In the genomic region with DNA sequence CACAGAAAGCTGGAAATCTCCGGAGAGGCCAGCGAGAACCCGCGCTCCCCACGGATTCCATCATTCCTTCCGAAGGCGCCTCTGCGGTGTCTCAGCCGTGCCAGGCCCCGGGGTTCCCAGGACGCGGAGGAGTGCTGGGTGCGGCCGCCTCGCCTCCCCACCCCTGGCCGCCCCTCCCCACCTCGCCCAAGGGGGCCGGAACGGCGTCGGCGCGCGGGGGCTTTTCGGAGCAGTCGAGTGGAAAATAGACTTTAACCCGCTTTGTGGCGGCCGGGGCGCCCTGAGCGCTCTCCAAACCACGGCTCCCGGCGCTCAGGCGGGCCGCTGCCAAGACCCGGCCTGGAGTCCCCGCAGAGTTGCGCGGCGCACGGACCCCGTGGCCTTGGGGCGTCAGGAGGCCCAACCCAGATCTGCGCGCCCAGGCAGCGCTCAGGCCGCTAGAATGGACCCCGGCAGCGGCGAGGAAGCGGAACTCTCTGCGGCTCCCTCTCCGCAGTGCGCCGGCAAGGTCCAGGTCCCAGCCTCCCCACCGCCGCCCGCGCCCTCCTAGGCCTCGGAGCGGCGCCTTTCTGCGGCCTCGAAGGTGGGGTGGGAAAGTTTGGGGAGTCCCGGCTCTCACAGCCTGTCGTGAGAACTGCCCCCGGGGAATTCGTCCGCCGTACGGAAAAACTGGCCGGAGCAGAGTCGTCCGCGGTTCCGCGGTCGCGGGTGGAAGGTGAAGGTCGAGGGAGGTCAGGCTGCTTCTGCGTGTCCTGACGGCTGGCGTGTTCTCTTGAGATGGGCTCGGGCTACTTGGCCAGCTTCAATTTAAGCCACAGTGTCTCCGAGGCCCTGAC, we compare ENCODE assay signal across 8 cellular contexts. TPM values are rescaled to one million over a fixed set of nuclear protein-coding genes. Genes with fewer than 3 reads are reported as not detected.
A peak's percentile ranks its signal among the peaks of the same experiment; 100 is the strongest.
DNase-seq lines count a peak whose midpoint lies in the region; ATAC-seq, FAIRE-seq and TF ChIP-seq lines count a peak whose summit lies in the region.

No MANE protein-coding gene starts in this region.

- CTCF ChIA-PET in activated CD4-positive, alpha-beta T cell treated with anti-CD3 and anti-CD28 coated beads, Interleukin-2, amount 10 ng/mL, durations not matched to agents 7 days and 5 days (lab: Charles Lee) = interaction anchor here (1.2 to 2.1 kb wide), 4 partner anchors 9 to 34 kb away, joined by 4 to 12 read pairs (median 4); no protein-coding TSS in a partner anchor

- ATAC-seq in GM21619 (IDR thresholded peaks at IDR 0.05; ENCODE audit: unreplicated experiment) = peak; percentile 52

- no peak; the same call in 1 of the 2 replicates for TF ChIP-seq POLR2A in GM12892 (IDR thresholded peaks at IDR 0.05; ENCODE audit: low read depth, low read length)

- H3K27ac Mint-ChIP-seq in IgD-negative memory B cell = peak overlapping the region in 1 of 3 donors; percentile 82
- no peak overlapping the region for H3K27ac Mint-ChIP-seq in activated CD4-positive, alpha-beta T cell treated with anti-CD3 and anti-CD28 coated beads, Interleukin-2, amount 10 ng/mL, durations not matched to agents 7 days and 5 days
- no peak overlapping the region for H3K27ac Mint-ChIP-seq in neural progenitor cell

- no peak for TF ChIP-seq CTCF in fibroblast of lung (conservative IDR thresholded peaks at IDR 0.05 in 1 of 2, IDR thresholded peaks at IDR 0.05 in 1 of 2; ENCODE audit: low read depth in 1 of 2, low read length in 2 of 2)
- TF ChIP-seq CTCF in neural progenitor cell (IDR thresholded peaks at IDR 0.05) = no peak

- H3K4me1 Mint-ChIP-seq in IgD-negative memory B cell = peaks cover 5 to 11% (median 10%) of the 10 kb centered on the region in 3 donors
- peaks cover 13% of the 10 kb centered on the region for H3K4me1 Mint-ChIP-seq in activated CD4-positive, alpha-beta T cell treated with anti-CD3 and anti-CD28 coated beads, Interleukin-2, amount 10 ng/mL, durations not matched to agents 7 days and 5 days
- H3K4me1 Mint-ChIP-seq in neural progenitor cell = peaks cover 21% of the 10 kb centered on the region

- H2AFZ ChIP-seq in fibroblast of lung (ENCODE audit: low read length) (no peak overlapping the region), neural progenitor cell (replicated peaks) (peak overlapping the region; percentile 92)

- no peak overlapping the region for H3K4me3 ChIP-seq in fibroblast of lung (replicated peaks in 1 of 4; ENCODE audit: control extremely low read depth in 1 of 4, insufficient read depth in 1 of 4, low read depth in 3 of 4, low read length in 4 of 4)
- peak overlapping the region; percentile 44 for H3K4me3 ChIP-seq in neural progenitor cell

- peaks cover 69% of the 10 kb centered on the region for H3K27me3 Mint-ChIP-seq in IgD-negative memory B cell
- H3K27me3 Mint-ChIP-seq in activated CD4-positive, alpha-beta T cell treated with anti-CD3 and anti-CD28 coated beads, Interleukin-2, amount 10 ng/mL, durations not matched to agents 7 days and 5 days = peaks cover 73% of the 10 kb centered on the region
- H3K27me3 Mint-ChIP-seq in neural progenitor cell (ENCODE audit: insufficient read depth, low read depth) = peaks cover 74% of the 10 kb centered on the region

- POLR2A ChIA-PET in activated CD4-positive, alpha-beta T cell treated with anti-CD3 and anti-CD28 coated beads, Interleukin-2, amount 10 ng/mL, durations not matched to agents 7 days and 5 days (lab: Charles Lee) = no interaction called here

- FAIRE-seq in GM12892 (lab: Jason Lieb, UNC) = peak; percentile 75

- H3K4me2 ChIP-seq in fibroblast of lung (ENCODE audit: extremely low read depth, insufficient read depth, low read length) = no peak overlapping the region
- peak overlapping the region; percentile 91 for H3K4me2 ChIP-seq in neural progenitor cell

- no peak overlapping the region for H3K9ac ChIP-seq in fibroblast of lung (ENCODE audit: insufficient read depth, low read length)
- H3K9ac ChIP-seq in neural progenitor cell = no peak overlapping the region

- H3K9me3 ChIP-seq in fibroblast of lung (ENCODE audit: control insufficient read depth, insufficient read depth, low read depth, low read length) (no peaks in the 10 kb centered on the region), neural progenitor cell (ENCODE audit: low read depth) (no peaks in the 10 kb centered on the region)

- H3K27ac ChIP-seq in fibroblast of lung (ENCODE audit: insufficient read depth, low read length) (no peak overlapping the region), neural progenitor cell (no peak overlapping the region)

- H3K79me2 ChIP-seq in fibroblast of lung (ENCODE audit: control insufficient read depth, insufficient read depth, low read length) (no peaks in the 10 kb centered on the region), neural progenitor cell (ENCODE audit: low read depth) (no peaks in the 10 kb centered on the region)

- DNase-seq in GM12892 (ENCODE audit: insufficient read length) (peak; percentile 66), fibroblast of lung (ENCODE audit: low read depth in 2 of 2) (peak; percentile 21 to 34), neural progenitor cell (ENCODE audit: low spot score) (peak; percentile 94), medulla oblongata (ENCODE audit: extremely low spot score) (no peak), GF-D8 (lab: John Stamatoyannopoulos, UW) (no peak)
- DNase-seq in activated CD4-positive, alpha-beta T cell treated with anti-CD3 and anti-CD28 coated beads, Interleukin-2, amount 10 ng/mL, durations not matched to agents 7 days and 5 days = peak; percentile 18

- peaks cover 57% of the 10 kb centered on the region for H3F3A ChIP-seq in neural progenitor cell (ENCODE audit: low read depth)

- no peaks in the 10 kb centered on the region for H4K20me1 ChIP-seq in fibroblast of lung (ENCODE audit: control insufficient read depth, extremely low read depth, insufficient read depth, low read length)
- peaks cover 58% of the 10 kb centered on the region for H4K20me1 ChIP-seq in neural progenitor cell (ENCODE audit: low read depth)

- H3K4me1 ChIP-seq in fibroblast of lung (ENCODE audit: control insufficient read depth, extremely low read depth, insufficient read depth, low read length) (no peaks in the 10 kb centered on the region), neural progenitor cell (peaks cover 51% of the 10 kb centered on the region)

- H3K27me3 ChIP-seq in fibroblast of lung (ENCODE audit: control insufficient read depth, insufficient read depth, low read length) (peaks cover 81% of the 10 kb centered on the region), neural progenitor cell (peaks cover 100% of the 10 kb centered on the region)

- H3K36me3 ChIP-seq in fibroblast of lung (ENCODE audit: control insufficient read depth, insufficient read depth, low read length) (no peaks in the 10 kb centered on the region), neural progenitor cell (no peaks in the 10 kb centered on the region)

- H3K36me3 Mint-ChIP-seq in IgD-negative memory B cell = no peaks in the 10 kb centered on the region
- no peaks in the 10 kb centered on the region for H3K36me3 Mint-ChIP-seq in activated CD4-positive, alpha-beta T cell treated with anti-CD3 and anti-CD28 coated beads, Interleukin-2, amount 10 ng/mL, durations not matched to agents 7 days and 5 days (ENCODE audit: low read depth)
- H3K36me3 Mint-ChIP-seq in neural progenitor cell = no peaks in the 10 kb centered on the region

- H3K9me3 Mint-ChIP-seq in IgD-negative memory B cell (peaks cover 0 to 2% (median 0%) of the 10 kb centered on the region in 3 donors), neural progenitor cell (no peaks in the 10 kb centered on the region)
- H3K9me3 Mint-ChIP-seq in activated CD4-positive, alpha-beta T cell treated with anti-CD3 and anti-CD28 coated beads, Interleukin-2, amount 10 ng/mL, durations not matched to agents 7 days and 5 days = no peaks in the 10 kb centered on the region

- H3K4me3 Mint-ChIP-seq in IgD-negative memory B cell = peak overlapping the region; percentile 58 to 88 (median 69)
- H3K4me3 Mint-ChIP-seq in activated CD4-positive, alpha-beta T cell treated with anti-CD3 and anti-CD28 coated beads, Interleukin-2, amount 10 ng/mL, durations not matched to agents 7 days and 5 days = peak overlapping the region; percentile 49
- H3K4me3 Mint-ChIP-seq in neural progenitor cell = peak overlapping the region; percentile 80

RNA-seq across cellular contexts. Expression of a gene that starts 1.2 kb away (rescaled TPM):
- polyA plus RNA-seq in GM12892 (2012; ENCODE audit: missing spikeins) = 0.66 TPM
- polyA plus RNA-seq in IgD-negative memory B cell (not detected), fibroblast of lung (not detected in 2 replicates)
- total RNA-seq in activated CD4-positive, alpha-beta T cell treated with anti-CD3 and anti-CD28 coated beads, Interleukin-2, amount 10 ng/mL, durations not matched to agents 7 days and 5 days = not detected
- total RNA-seq in fibroblast of lung (not detected in 2 replicates), neural progenitor cell (ENCODE audit: low replicate concordance) (0.43 and 7.3 TPM in 2 replicates)
- polyA plus RNA-seq in fibroblast of lung (2012) = not detected in 2 replicates
- polyA minus RNA-seq in fibroblast of lung (ENCODE audit: low replicate concordance) = not detected in 2 replicates

RNA-seq across cellular contexts. Expression of a gene that starts 28.9 kb away (rescaled TPM):
- polyA plus RNA-seq in GM12892 (2012; ENCODE audit: missing spikeins) = 2.8 TPM
- polyA plus RNA-seq in IgD-negative memory B cell = not detected
- total RNA-seq in activated CD4-positive, alpha-beta T cell treated with anti-CD3 and anti-CD28 coated beads, Interleukin-2, amount 10 ng/mL, durations not matched to agents 7 days and 5 days = under 1 TPM; 0.12 to 0.44 TPM
- total RNA-seq in fibroblast of lung = 23.3 and 25.9 TPM in 2 replicates
- polyA plus RNA-seq in fibroblast of lung = 9.4 and 14.3 TPM in 2 replicates
- polyA plus RNA-seq in fibroblast of lung (2012) = 13.6 and 21.1 TPM in 2 replicates
- 12.0 and 12.3 TPM in 2 replicates for polyA minus RNA-seq in fibroblast of lung (ENCODE audit: low replicate concordance)
- total RNA-seq in neural progenitor cell (ENCODE audit: low replicate concordance) = 2.2 and 4.4 TPM in 2 replicates

Comparison
In these comparisons a context has a peak if more than half of its experiments do, and no peak if none do; other contexts are left out.
1. DNase-seq: peak in GM12892 (single experiment), activated CD4-positive, alpha-beta T cell treated with anti-CD3 and anti-CD28 coated beads, Interleukin-2, amount 10 ng/mL, durations not matched to agents 7 days and 5 days (single experiment), fibroblast of lung (2 of 2) and neural progenitor cell (single experiment); none in medulla oblongata (single experiment) and GF-D8 (single experiment).
2. Peak in every context shown above with its lines, with median percentiles within 50 percentile points of each other: H3K4me3 Mint-ChIP-seq.